ENCODE assay signal across 1 cellular context in the genomic region with DNA sequence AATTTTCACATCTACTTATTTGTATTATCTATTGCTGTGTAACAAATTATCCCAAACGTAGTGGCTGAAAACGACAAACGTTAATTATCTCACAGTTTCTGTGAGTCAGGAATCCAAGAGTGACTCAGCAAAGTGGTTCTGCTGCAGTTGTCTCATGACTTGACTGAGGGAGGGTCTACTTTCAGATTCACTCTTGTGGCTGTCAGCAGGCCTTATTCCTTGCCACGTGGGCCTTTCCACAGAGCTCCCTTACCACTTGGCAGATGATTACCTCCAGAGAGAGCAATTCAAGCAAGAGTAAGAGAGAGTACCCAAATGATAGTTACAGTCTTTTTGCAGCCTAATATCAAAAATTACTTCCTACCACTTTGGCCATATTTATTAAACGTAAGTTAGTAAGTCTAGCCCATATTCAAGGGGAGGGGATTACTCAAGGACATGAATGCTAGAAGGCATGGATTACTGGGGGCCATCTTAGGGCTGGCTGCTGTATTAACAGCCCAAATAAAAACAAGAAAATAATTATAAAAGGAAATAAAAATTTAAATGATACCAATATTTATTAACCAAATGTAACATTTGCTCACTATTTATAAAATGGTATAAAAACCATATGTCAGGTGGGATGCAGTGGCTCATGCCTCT.
A peak's percentile ranks its signal among the peaks of the same experiment; 100 is the strongest.
TF ChIP-seq lines count a peak whose summit lies in the region.

No MANE protein-coding gene starts in this region.

TF ChIP-seq in K562, 482 proteins besides CTCF, POLR2A, EP300 and RAD21 (continued from another document):
- TF ChIP-seq, protein P1, sequence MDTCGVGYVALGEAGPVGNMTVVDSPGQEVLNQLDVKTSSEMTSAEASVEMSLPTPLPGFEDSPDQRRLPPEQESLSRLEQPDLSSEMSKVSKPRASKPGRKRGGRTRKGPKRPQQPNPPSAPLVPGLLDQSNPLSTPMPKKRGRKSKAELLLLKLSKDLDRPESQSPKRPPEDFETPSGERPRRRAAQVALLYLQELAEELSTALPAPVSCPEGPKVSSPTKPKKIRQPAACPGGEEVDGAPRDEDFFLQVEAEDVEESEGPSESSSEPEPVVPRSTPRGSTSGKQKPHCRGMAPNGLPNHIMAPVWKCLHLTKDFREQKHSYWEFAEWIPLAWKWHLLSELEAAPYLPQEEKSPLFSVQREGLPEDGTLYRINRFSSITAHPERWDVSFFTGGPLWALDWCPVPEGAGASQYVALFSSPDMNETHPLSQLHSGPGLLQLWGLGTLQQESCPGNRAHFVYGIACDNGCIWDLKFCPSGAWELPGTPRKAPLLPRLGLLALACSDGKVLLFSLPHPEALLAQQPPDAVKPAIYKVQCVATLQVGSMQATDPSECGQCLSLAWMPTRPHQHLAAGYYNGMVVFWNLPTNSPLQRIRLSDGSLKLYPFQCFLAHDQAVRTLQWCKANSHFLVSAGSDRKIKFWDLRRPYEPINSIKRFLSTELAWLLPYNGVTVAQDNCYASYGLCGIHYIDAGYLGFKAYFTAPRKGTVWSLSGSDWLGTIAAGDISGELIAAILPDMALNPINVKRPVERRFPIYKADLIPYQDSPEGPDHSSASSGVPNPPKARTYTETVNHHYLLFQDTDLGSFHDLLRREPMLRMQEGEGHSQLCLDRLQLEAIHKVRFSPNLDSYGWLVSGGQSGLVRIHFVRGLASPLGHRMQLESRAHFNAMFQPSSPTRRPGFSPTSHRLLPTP (IDR thresholded peaks at IDR 0.05; ENCODE audit: borderline replicate concordance, extremely low read depth, insufficient read length): no peak
- no peak for TF ChIP-seq GABPB1 (CRISPR knock-in tag; IDR thresholded peaks at IDR 0.05)
- no peak for TF ChIP-seq NR2C1 (IDR thresholded peaks at IDR 0.05)
- TF ChIP-seq NR2C1 (tag; IDR thresholded peaks at IDR 0.05): no peak
- no peak for TF ChIP-seq ZBTB17 (CRISPR knock-in tag; IDR thresholded peaks at IDR 0.05)
- TF ChIP-seq, protein P2, sequence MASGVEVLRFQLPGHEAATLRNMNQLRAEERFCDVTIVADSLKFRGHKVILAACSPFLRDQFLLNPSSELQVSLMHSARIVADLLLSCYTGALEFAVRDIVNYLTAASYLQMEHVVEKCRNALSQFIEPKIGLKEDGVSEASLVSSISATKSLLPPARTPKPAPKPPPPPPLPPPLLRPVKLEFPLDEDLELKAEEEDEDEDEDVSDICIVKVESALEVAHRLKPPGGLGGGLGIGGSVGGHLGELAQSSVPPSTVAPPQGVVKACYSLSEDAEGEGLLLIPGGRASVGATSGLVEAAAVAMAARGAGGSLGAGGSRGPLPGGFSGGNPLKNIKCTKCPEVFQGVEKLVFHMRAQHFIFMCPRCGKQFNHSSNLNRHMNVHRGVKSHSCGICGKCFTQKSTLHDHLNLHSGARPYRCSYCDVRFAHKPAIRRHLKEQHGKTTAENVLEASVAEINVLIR (CRISPR knock-in tag; IDR thresholded peaks at IDR 0.05): no peak
- TF ChIP-seq, protein P3, sequence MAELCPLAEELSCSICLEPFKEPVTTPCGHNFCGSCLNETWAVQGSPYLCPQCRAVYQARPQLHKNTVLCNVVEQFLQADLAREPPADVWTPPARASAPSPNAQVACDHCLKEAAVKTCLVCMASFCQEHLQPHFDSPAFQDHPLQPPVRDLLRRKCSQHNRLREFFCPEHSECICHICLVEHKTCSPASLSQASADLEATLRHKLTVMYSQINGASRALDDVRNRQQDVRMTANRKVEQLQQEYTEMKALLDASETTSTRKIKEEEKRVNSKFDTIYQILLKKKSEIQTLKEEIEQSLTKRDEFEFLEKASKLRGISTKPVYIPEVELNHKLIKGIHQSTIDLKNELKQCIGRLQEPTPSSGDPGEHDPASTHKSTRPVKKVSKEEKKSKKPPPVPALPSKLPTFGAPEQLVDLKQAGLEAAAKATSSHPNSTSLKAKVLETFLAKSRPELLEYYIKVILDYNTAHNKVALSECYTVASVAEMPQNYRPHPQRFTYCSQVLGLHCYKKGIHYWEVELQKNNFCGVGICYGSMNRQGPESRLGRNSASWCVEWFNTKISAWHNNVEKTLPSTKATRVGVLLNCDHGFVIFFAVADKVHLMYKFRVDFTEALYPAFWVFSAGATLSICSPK (IDR thresholded peaks at IDR 0.05; ENCODE audit: borderline replicate concordance): no peak
- peak; percentile 46; the same call in 1 of the 2 replicates for TF ChIP-seq MECOM (CRISPR knock-in tag; IDR thresholded peaks at IDR 0.05)
- peak; percentile 96 for TF ChIP-seq C11orf30 (IDR thresholded peaks at IDR 0.05; ENCODE audit: low read depth)
- no peak for TF ChIP-seq HCFC1 (IDR thresholded peaks at IDR 0.05; ENCODE audit: low read depth, low read length)
- no peak for TF ChIP-seq ZSCAN32 (CRISPR knock-in tag; IDR thresholded peaks at IDR 0.05)
- TF ChIP-seq POLR2G (IDR thresholded peaks at IDR 0.05; ENCODE audit: low read depth, low read length): no peak
- TF ChIP-seq PHB (CRISPR knock-in tag; IDR thresholded peaks at IDR 0.05): no peak
- TF ChIP-seq, protein P4, sequence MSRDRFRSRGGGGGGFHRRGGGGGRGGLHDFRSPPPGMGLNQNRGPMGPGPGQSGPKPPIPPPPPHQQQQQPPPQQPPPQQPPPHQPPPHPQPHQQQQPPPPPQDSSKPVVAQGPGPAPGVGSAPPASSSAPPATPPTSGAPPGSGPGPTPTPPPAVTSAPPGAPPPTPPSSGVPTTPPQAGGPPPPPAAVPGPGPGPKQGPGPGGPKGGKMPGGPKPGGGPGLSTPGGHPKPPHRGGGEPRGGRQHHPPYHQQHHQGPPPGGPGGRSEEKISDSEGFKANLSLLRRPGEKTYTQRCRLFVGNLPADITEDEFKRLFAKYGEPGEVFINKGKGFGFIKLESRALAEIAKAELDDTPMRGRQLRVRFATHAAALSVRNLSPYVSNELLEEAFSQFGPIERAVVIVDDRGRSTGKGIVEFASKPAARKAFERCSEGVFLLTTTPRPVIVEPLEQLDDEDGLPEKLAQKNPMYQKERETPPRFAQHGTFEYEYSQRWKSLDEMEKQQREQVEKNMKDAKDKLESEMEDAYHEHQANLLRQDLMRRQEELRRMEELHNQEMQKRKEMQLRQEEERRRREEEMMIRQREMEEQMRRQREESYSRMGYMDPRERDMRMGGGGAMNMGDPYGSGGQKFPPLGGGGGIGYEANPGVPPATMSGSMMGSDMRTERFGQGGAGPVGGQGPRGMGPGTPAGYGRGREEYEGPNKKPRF (IDR thresholded peaks at IDR 0.05; ENCODE audit: low read depth, low read length): no peak
- TF ChIP-seq, protein P5, sequence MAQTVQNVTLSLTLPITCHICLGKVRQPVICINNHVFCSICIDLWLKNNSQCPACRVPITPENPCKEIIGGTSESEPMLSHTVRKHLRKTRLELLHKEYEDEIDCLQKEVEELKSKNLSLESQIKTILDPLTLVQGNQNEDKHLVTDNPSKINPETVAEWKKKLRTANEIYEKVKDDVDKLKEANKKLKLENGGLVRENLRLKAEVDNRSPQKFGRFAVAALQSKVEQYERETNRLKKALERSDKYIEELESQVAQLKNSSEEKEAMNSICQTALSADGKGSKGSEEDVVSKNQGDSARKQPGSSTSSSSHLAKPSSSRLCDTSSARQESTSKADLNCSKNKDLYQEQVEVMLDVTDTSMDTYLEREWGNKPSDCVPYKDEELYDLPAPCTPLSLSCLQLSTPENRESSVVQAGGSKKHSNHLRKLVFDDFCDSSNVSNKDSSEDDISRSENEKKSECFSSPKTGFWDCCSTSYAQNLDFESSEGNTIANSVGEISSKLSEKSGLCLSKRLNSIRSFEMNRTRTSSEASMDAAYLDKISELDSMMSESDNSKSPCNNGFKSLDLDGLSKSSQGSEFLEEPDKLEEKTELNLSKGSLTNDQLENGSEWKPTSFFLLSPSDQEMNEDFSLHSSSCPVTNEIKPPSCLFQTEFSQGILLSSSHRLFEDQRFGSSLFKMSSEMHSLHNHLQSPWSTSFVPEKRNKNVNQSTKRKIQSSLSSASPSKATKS (CRISPR knock-in tag; IDR thresholded peaks at IDR 0.05): no peak
- TF ChIP-seq BRD9 (IDR thresholded peaks at IDR 0.05; ENCODE audit: low read depth, partially characterized antibody): peak; percentile 28
- TF ChIP-seq GATAD2A (IDR thresholded peaks at IDR 0.05): no peak
- no peak for TF ChIP-seq ZFP30 (CRISPR knock-in tag; IDR thresholded peaks at IDR 0.05; ENCODE audit: borderline replicate concordance)
- no peak for TF ChIP-seq ZNF785 (CRISPR knock-in tag; IDR thresholded peaks at IDR 0.05)
- TF ChIP-seq, protein P6, sequence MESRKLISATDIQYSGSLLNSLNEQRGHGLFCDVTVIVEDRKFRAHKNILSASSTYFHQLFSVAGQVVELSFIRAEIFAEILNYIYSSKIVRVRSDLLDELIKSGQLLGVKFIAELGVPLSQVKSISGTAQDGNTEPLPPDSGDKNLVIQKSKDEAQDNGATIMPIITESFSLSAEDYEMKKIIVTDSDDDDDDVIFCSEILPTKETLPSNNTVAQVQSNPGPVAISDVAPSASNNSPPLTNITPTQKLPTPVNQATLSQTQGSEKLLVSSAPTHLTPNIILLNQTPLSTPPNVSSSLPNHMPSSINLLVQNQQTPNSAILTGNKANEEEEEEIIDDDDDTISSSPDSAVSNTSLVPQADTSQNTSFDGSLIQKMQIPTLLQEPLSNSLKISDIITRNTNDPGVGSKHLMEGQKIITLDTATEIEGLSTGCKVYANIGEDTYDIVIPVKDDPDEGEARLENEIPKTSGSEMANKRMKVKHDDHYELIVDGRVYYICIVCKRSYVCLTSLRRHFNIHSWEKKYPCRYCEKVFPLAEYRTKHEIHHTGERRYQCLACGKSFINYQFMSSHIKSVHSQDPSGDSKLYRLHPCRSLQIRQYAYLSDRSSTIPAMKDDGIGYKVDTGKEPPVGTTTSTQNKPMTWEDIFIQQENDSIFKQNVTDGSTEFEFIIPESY (CRISPR knock-in tag; IDR thresholded peaks at IDR 0.05): no peak
- TF ChIP-seq ZNF121 (CRISPR knock-in tag; conservative IDR thresholded peaks at IDR 0.05): no peak
- TF ChIP-seq NFE2L1 (tag; IDR thresholded peaks at IDR 0.05; ENCODE audit: borderline replicate concordance, low read depth): peak; percentile 95
- TF ChIP-seq HDAC1 (IDR thresholded peaks at IDR 0.05): peak in 1 of 2 experiments; percentile 80; a peak in 1 of 4 replicates
- TF ChIP-seq ZNF212 (CRISPR knock-in tag; IDR thresholded peaks at IDR 0.05): no peak
- no peak for TF ChIP-seq PPARD (CRISPR knock-in tag; IDR thresholded peaks at IDR 0.05)
- peak; percentile 89 for TF ChIP-seq DPF2 (IDR thresholded peaks at IDR 0.05)
- no peak for TF ChIP-seq KDM5B (IDR thresholded peaks at IDR 0.05; ENCODE audit: insufficient replicate concordance, low read depth, low read length)
- TF ChIP-seq GTF2A2 (tag; IDR thresholded peaks at IDR 0.05): no peak
- TF ChIP-seq NONO (IDR thresholded peaks at IDR 0.05; ENCODE audit: low read depth in 2 of 2, low read length in 1 of 2): 0 out of 4 replicates have a peak, but pooled peaks of 1 of the 2 experiments have one; percentile 17
- peak; percentile 56 for TF ChIP-seq CXXC5 (CRISPR knock-in tag; IDR thresholded peaks at IDR 0.05)
- no peak for TF ChIP-seq KAT7 (CRISPR knock-in tag; IDR thresholded peaks at IDR 0.05; ENCODE audit: borderline replicate concordance)
- no peak for TF ChIP-seq ZBED1 (IDR thresholded peaks at IDR 0.05)
- TF ChIP-seq TCF7 (IDR thresholded peaks at IDR 0.05; ENCODE audit: borderline replicate concordance): no peak
- peak; percentile 98 for TF ChIP-seq MAFG (tag; conservative IDR thresholded peaks at IDR 0.05)
- no peak for TF ChIP-seq ZNF696 (CRISPR knock-in tag; conservative IDR thresholded peaks at IDR 0.05)
- TF ChIP-seq RFX7 (CRISPR knock-in tag; IDR thresholded peaks at IDR 0.05): no peak
TF ChIP-seq in K562: peak in this region for 90.
